ENCODE assay signal across 19 cellular contexts in the genomic region with DNA sequence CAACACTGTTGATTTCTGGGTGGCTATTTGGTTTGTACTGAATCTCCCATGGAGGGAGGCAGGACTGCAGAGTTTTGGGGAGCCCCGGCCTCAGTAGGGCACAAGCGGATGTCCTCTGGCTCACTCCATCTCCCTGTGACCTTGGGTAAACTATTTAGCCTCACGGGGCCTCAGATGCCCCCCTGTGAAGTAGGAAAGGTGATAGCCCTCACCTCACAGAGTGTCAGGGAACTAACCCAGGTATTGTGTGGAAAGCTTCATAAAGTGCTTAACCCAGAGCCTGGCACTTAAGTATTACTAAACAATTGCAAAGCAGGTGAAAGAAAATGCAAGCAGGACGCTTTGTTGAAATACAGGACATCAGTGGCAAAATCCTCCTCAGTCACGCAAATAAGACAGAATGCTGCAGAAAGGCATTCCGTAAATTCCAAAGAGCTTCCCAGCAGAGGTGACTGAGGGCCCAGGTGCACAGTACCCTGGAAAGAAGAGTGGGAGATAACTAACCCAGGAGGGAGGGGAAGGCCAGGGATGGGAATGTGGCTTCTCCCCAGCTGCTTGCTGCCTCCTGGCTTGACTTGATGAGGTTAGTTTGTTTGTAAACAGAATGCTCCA.
A peak's percentile ranks its signal among the peaks of the same experiment; 100 is the strongest.
DNase-seq lines count a peak whose midpoint lies in the region; ATAC-seq and TF ChIP-seq lines count a peak whose summit lies in the region.
"Had no signal": no experiment of that assay in that cellular context is flagged by ENCODE, and none has a peak within 500 bp of the region (broad histone marks: within the 10 kb centered on the region; RNA-seq: fewer than 3 reads in every experiment).

No MANE protein-coding gene starts in this region.

- H3K4me3 Mint-ChIP-seq in MCF 10A (ENCODE audit: unreplicated experiment): no peak overlapping the region
- no peak overlapping the region for H3K4me3 Mint-ChIP-seq in endodermal cell
- H3K4me3 Mint-ChIP-seq: HFFc6 had no signal

- TF ChIP-seq CTCF in MCF 10A (IDR thresholded peaks at IDR 0.05; ENCODE audit: unreplicated experiment): no peak
- TF ChIP-seq CTCF in breast epithelium (IDR thresholded peaks at IDR 0.05): no peak
- no peak for TF ChIP-seq CTCF in endodermal cell (conservative IDR thresholded peaks at IDR 0.05)

- TF ChIP-seq POLR2A in breast epithelium (IDR thresholded peaks at IDR 0.05): no peak

- POLR2A ChIA-PET in MCF 10A (lab: Yijun Ruan, JAX): interaction anchor here (0.7 to 2.5 kb wide), 11 partner anchors 15 to 597 kb away, joined by 3 to 8 read pairs (median 4); no protein-coding TSS in a partner anchor

- DNase-seq in MCF 10A (ENCODE audit: unreplicated experiment) (no peak), breast epithelium (ENCODE audit: low spot score in 2 of 2) (no peak), endodermal cell (peak; percentile 87), iPS-NIHi11 (ENCODE audit: low spot score) (peak; percentile 67), NOMO-1 treated with dmso at 0.1 percent for 144 hours (lab: John Stamatoyannopoulos, UW; ENCODE audit: unreplicated experiment) (no peak), LoVo (ENCODE audit: low spot score) (no peak), H4 (ENCODE audit: low spot score) (no peak)
- DNase-seq: C1 segment of cervical spinal cord, COR-L47, HFFc6, IMR-90, Kasumi-1, MV-4-11, NCI-H1417 treated with DMSO at 0.1 percent for 48 hours, NCI-H2029 treated with DMSO at 0.1 percent for 48 hours, NCI-H226, NCI-H526 treated with DMSO at 0.1 percent for 48 hours, PC-3 had no signal

- H3K36me3 Mint-ChIP-seq in MCF 10A (ENCODE audit: insufficient read depth, unreplicated experiment) (no peaks in the 10 kb centered on the region), endodermal cell (ENCODE audit: low read depth) (no peaks in the 10 kb centered on the region)

- H3K27ac Mint-ChIP-seq in MCF 10A (ENCODE audit: low read depth, unreplicated experiment) (peak overlapping the region; percentile 63), endodermal cell (peak overlapping the region; percentile 82)
- H3K27ac Mint-ChIP-seq: HFFc6 had no signal

- peaks cover 45% of the 10 kb centered on the region for H3K4me1 Mint-ChIP-seq in MCF 10A (ENCODE audit: insufficient read depth, unreplicated experiment)
- H3K4me1 Mint-ChIP-seq in endodermal cell: peaks cover 12% of the 10 kb centered on the region

- no TSS peak for BruUV-seq in MCF 10A (replicated peaks; lab: Mats Ljungman, UMichigan)

- CTCF ChIA-PET in MCF 10A (lab: Yijun Ruan, JAX): interaction anchor here (0.8 kb wide), 1 partner anchor 11 kb away, joined by 3 read pairs; no protein-coding TSS in a partner anchor

- intact Hi-C loops in MCF 10A (cut with micrococcal nuclease): no loop called here
- intact Hi-C loops in breast epithelium (cut with DNase I; ENCODE audit: low total_unique reads): no loop called here

- WGBS in endodermal cell (ENCODE audit: insufficient coverage in 1 of 2, insufficient read length in 1 of 2), 2 experiments: 57 to 62% methylated on average over 3 to 6 of the region's 6 CpGs

- H3K27me3 Mint-ChIP-seq in MCF 10A (ENCODE audit: insufficient read depth, unreplicated experiment): no peaks in the 10 kb centered on the region
- peaks cover 49% of the 10 kb centered on the region for H3K27me3 Mint-ChIP-seq in endodermal cell (ENCODE audit: insufficient read depth)

- H3K27ac ChIP-seq in breast epithelium (no peak overlapping the region), endodermal cell (ENCODE audit: low read depth, low read length) (no peak overlapping the region)

- no peaks in the 10 kb centered on the region for H3K9me3 ChIP-seq in breast epithelium
- no peaks in the 10 kb centered on the region for H3K9me3 ChIP-seq in endodermal cell (ENCODE audit: control insufficient read depth, low read length)

- H3K4me1 ChIP-seq in breast epithelium (peaks cover 0 to 5% of the 10 kb centered on the region in 2 donors), endodermal cell (ENCODE audit: control insufficient read depth, insufficient read depth, low read length) (no peaks in the 10 kb centered on the region)

- H3K27me3 ChIP-seq in breast epithelium: no peaks in the 10 kb centered on the region
- peaks cover 93% of the 10 kb centered on the region for H3K27me3 ChIP-seq in endodermal cell (ENCODE audit: control insufficient read depth, insufficient read depth, low read length, poor library complexity, severe bottlenecking)

- H3K9me3 Mint-ChIP-seq in MCF 10A (ENCODE audit: unreplicated experiment) (no peaks in the 10 kb centered on the region), endodermal cell (no peaks in the 10 kb centered on the region)

- ATAC-seq in GM21447 (IDR thresholded peaks at IDR 0.05; ENCODE audit: unreplicated experiment): no peak
- ATAC-seq: PC-3 had no signal

- H3K36me3 ChIP-seq in breast epithelium (no peaks in the 10 kb centered on the region), endodermal cell (ENCODE audit: control insufficient read depth, insufficient read depth, low read length) (no peaks in the 10 kb centered on the region)

- H3K9ac ChIP-seq in endodermal cell (ENCODE audit: extremely low read depth, low read length, poor library complexity, severe bottlenecking): no peak overlapping the region

- no peak overlapping the region for H3K4me3 ChIP-seq in breast epithelium
- H3K4me3 ChIP-seq in endodermal cell (ENCODE audit: low read length): no peak overlapping the region

Comparison
In these comparisons a context has a peak if more than half of its experiments do, and no peak if none do; other contexts are left out.
1. DNase-seq: peak in endodermal cell (single experiment) and iPS-NIHi11 (single experiment); none in MCF 10A (single experiment), breast epithelium (0 of 2), NOMO-1 treated with dmso at 0.1 percent for 144 hours (single experiment), LoVo (single experiment) and H4 (single experiment).